In genomic region chr17:39095309-39095686, GRCh38 we compare ENCODE assay signal across 19 cellular contexts. TPM values are rescaled to one million over a fixed set of nuclear protein-coding genes. Genes with fewer than 3 reads are reported as not detected.
DNase-seq lines count a peak whose midpoint lies in the region; ATAC-seq and TF ChIP-seq lines count a peak whose summit lies in the region.
"Had no signal": no experiment of that assay in that cellular context is flagged by ENCODE, and none has a peak within 500 bp of the region (broad histone marks: within the 10 kb centered on the region; RNA-seq: fewer than 3 reads in every experiment).

No MANE protein-coding gene starts in this region.

- no peak overlapping the region for H3K4me3 ChIP-seq in CD8-positive, alpha-beta memory T cell (ENCODE audit: low read length)
- H3K4me3 ChIP-seq in cardiac fibroblast (replicated peaks in 1 of 2; ENCODE audit: low read depth in 2 of 2, low read length in 2 of 2) (no peak overlapping the region), Karpas-422 (ENCODE audit: low read length) (no peak overlapping the region)
- H3K4me3 ChIP-seq: body of pancreas, smooth muscle cell, upper lobe of right lung had no signal

- H3K36me3 ChIP-seq in CD8-positive, alpha-beta memory T cell (ENCODE audit: insufficient read depth, low read length) = no peaks in the 10 kb centered on the region
- no peaks in the 10 kb centered on the region for H3K36me3 ChIP-seq in Karpas-422 (ENCODE audit: insufficient read depth, low read length)
- H3K36me3 ChIP-seq: upper lobe of right lung had no signal

- H2AFZ ChIP-seq in Karpas-422 (ENCODE audit: low read length) = no peak overlapping the region

- H3K27ac ChIP-seq in CD8-positive, alpha-beta memory T cell (ENCODE audit: low read depth, low read length) = no peak overlapping the region
- no peak overlapping the region for H3K27ac ChIP-seq in Karpas-422 (ENCODE audit: low read length)
- H3K27ac ChIP-seq: body of pancreas had no signal

- no peaks in the 10 kb centered on the region for H3K79me2 ChIP-seq in Karpas-422 (ENCODE audit: low read length)

- no peak overlapping the region for H3K4me2 ChIP-seq in Karpas-422 (ENCODE audit: low read depth, low read length, poor library complexity, severe bottlenecking)
- H3K4me2 ChIP-seq: smooth muscle cell had no signal

- H4K20me1 ChIP-seq in Karpas-422 (ENCODE audit: insufficient read depth, low read depth, low read length) = no peaks in the 10 kb centered on the region

- no peak overlapping the region for H3K9ac ChIP-seq in Karpas-422 (ENCODE audit: low read length)

- H3K27me3 ChIP-seq in CD8-positive, alpha-beta memory T cell (ENCODE audit: insufficient read depth, low read length, poor library complexity, severe bottlenecking) = no peaks in the 10 kb centered on the region
- no peaks in the 10 kb centered on the region for H3K27me3 ChIP-seq in Karpas-422 (ENCODE audit: low read length)
- H3K27me3 ChIP-seq: body of pancreas, upper lobe of right lung had no signal

- peaks cover 68% of the 10 kb centered on the region for H3K4me1 Mint-ChIP-seq in activated CD4-positive, alpha-beta memory T cell treated with anti-CD3 and anti-CD28 coated beads, Interleukin-2, amount 10 ng/mL, durations not matched to agents 7 days and 5 days
- H3K4me1 Mint-ChIP-seq in activated CD4-positive, alpha-beta memory T cell treated with anti-CD3 and anti-CD28 coated beads for 36 hours (ENCODE audit: low read depth) = peaks cover 65% of the 10 kb centered on the region
- H3K4me1 Mint-ChIP-seq in CD8-positive, alpha-beta memory T cell = peaks cover 70 to 91% (median 80%) of the 10 kb centered on the region in 3 donors

- H3K27ac Mint-ChIP-seq in activated CD4-positive, alpha-beta memory T cell treated with anti-CD3 and anti-CD28 coated beads, Interleukin-2, amount 10 ng/mL, durations not matched to agents 7 days and 5 days = peak overlapping the region; percentile 96
- H3K27ac Mint-ChIP-seq in activated CD4-positive, alpha-beta memory T cell treated with anti-CD3 and anti-CD28 coated beads for 36 hours = no peak overlapping the region
- peak overlapping the region; percentile 78 to 98 (median 94) for H3K27ac Mint-ChIP-seq in CD8-positive, alpha-beta memory T cell
- H3K27ac Mint-ChIP-seq: HFFc6, progenitor cell of endocrine pancreas had no signal

- peak; percentile 43 for ATAC-seq in sciatic nerve
- ATAC-seq: body of pancreas, upper lobe of right lung had no signal

- H3K9me3 Mint-ChIP-seq in activated CD4-positive, alpha-beta memory T cell treated with anti-CD3 and anti-CD28 coated beads, Interleukin-2, amount 10 ng/mL, durations not matched to agents 7 days and 5 days = no peaks in the 10 kb centered on the region
- no peaks in the 10 kb centered on the region for H3K9me3 Mint-ChIP-seq in activated CD4-positive, alpha-beta memory T cell treated with anti-CD3 and anti-CD28 coated beads for 36 hours
- H3K9me3 Mint-ChIP-seq in CD8-positive, alpha-beta memory T cell = no peaks in the 10 kb centered on the region
- H3K9me3 Mint-ChIP-seq: HFFc6 had no signal

- intact Hi-C loops in activated CD4-positive, alpha-beta memory T cell treated with anti-CD3 and anti-CD28 coated beads for 36 hours (cut with micrococcal nuclease) = loop anchor here (10.0 kb wide), 1 partner anchor 230 kb away; no protein-coding TSS in a partner anchor
- intact Hi-C loops in sciatic nerve (cut with DNase I) = no loop called here

- POLR2A ChIA-PET in activated CD4-positive, alpha-beta memory T cell treated with anti-CD3 and anti-CD28 coated beads, Interleukin-2, amount 10 ng/mL, durations not matched to agents 7 days and 5 days (lab: Charles Lee) = interaction anchor here (1.0 to 1.5 kb wide), 4 partner anchors 39 to 224 kb away, joined by 3 to 6 read pairs (median 4); no protein-coding TSS in a partner anchor
- POLR2A ChIA-PET in activated CD4-positive, alpha-beta memory T cell treated with anti-CD3 and anti-CD28 coated beads for 36 hours (lab: Charles Lee) = no interaction called here
- POLR2A ChIA-PET in CD8-positive, alpha-beta memory T cell (lab: Charles Lee) = no interaction called here

- H3K27me3 Mint-ChIP-seq in activated CD4-positive, alpha-beta memory T cell treated with anti-CD3 and anti-CD28 coated beads, Interleukin-2, amount 10 ng/mL, durations not matched to agents 7 days and 5 days = no peaks in the 10 kb centered on the region
- no peaks in the 10 kb centered on the region for H3K27me3 Mint-ChIP-seq in activated CD4-positive, alpha-beta memory T cell treated with anti-CD3 and anti-CD28 coated beads for 36 hours
- H3K27me3 Mint-ChIP-seq in CD8-positive, alpha-beta memory T cell = no peaks in the 10 kb centered on the region

- H3K36me3 Mint-ChIP-seq in activated CD4-positive, alpha-beta memory T cell treated with anti-CD3 and anti-CD28 coated beads, Interleukin-2, amount 10 ng/mL, durations not matched to agents 7 days and 5 days (ENCODE audit: low read depth) = no peaks in the 10 kb centered on the region
- no peaks in the 10 kb centered on the region for H3K36me3 Mint-ChIP-seq in activated CD4-positive, alpha-beta memory T cell treated with anti-CD3 and anti-CD28 coated beads for 36 hours
- no peaks in the 10 kb centered on the region for H3K36me3 Mint-ChIP-seq in CD8-positive, alpha-beta memory T cell

- peaks cover 95% of the 10 kb centered on the region for H3K4me1 ChIP-seq in CD8-positive, alpha-beta memory T cell (ENCODE audit: insufficient read depth, low read length)
- peaks cover 19% of the 10 kb centered on the region for H3K4me1 ChIP-seq in Karpas-422 (ENCODE audit: low read length)
- H3K4me1 ChIP-seq: body of pancreas had no signal

- no peaks in the 10 kb centered on the region for H3K9me2 ChIP-seq in Karpas-422 (replicated peaks; ENCODE audit: insufficient read depth, low read length)

- H3K4me3 Mint-ChIP-seq in activated CD4-positive, alpha-beta memory T cell treated with anti-CD3 and anti-CD28 coated beads, Interleukin-2, amount 10 ng/mL, durations not matched to agents 7 days and 5 days = peak overlapping the region; percentile 70
- H3K4me3 Mint-ChIP-seq in activated CD4-positive, alpha-beta memory T cell treated with anti-CD3 and anti-CD28 coated beads for 36 hours = no peak overlapping the region
- peak overlapping the region in 6 of 7 donors; percentile 56 to 96 (median 69) for H3K4me3 Mint-ChIP-seq in CD8-positive, alpha-beta memory T cell
- H3K4me3 Mint-ChIP-seq: HFFc6 had no signal

- DNase-seq in activated CD4-positive, alpha-beta memory T cell treated with anti-CD3 and anti-CD28 coated beads, Interleukin-2, amount 10 ng/mL, durations not matched to agents 7 days and 5 days = no peak
- DNase-seq in activated CD4-positive, alpha-beta memory T cell treated with anti-CD3 and anti-CD28 coated beads for 36 hours = no peak
- DNase-seq in CD8-positive, alpha-beta memory T cell = no peak
- DNase-seq in cardiac fibroblast (ENCODE audit: low read depth in 2 of 2) (peak; percentile 36 to 57), sciatic nerve (ENCODE audit: low spot score) (no peak), CD1c-positive myeloid dendritic cell (ENCODE audit: extremely low spot score) (no peak), NCI-H82 (lab: John Stamatoyannopoulos, UW) (no peak), Karpas-422 (no peak)
- DNase-seq: erythroblast, HFFc6, NCI-H1417 treated with DMSO at 0.1 percent for 48 hours, NCI-H2171, upper lobe of right lung had no signal

- no peak for TF ChIP-seq CTCF in cardiac fibroblast (IDR thresholded peaks at IDR 0.05; ENCODE audit: low read depth, low read length)

- no peaks in the 10 kb centered on the region for H3K9me3 ChIP-seq in CD8-positive, alpha-beta memory T cell (ENCODE audit: low read length)
- H3K9me3 ChIP-seq in Karpas-422 (ENCODE audit: low read length) = no peaks in the 10 kb centered on the region
- H3K9me3 ChIP-seq: body of pancreas, upper lobe of right lung had no signal

- CTCF ChIA-PET in activated CD4-positive, alpha-beta memory T cell treated with anti-CD3 and anti-CD28 coated beads, Interleukin-2, amount 10 ng/mL, durations not matched to agents 7 days and 5 days (lab: Charles Lee) = interaction anchor here (1.1 to 1.5 kb wide), 2 partner anchors 58 to 70 kb away, joined by 5 to 11 read pairs; no protein-coding TSS in a partner anchor
- CTCF ChIA-PET in activated CD4-positive, alpha-beta memory T cell treated with anti-CD3 and anti-CD28 coated beads for 36 hours (lab: Charles Lee) = interaction anchor here (1.1 to 1.5 kb wide), 2 partner anchors 80 to 112 kb away, joined by 5 read pairs; no protein-coding TSS in a partner anchor
- CTCF ChIA-PET in CD8-positive, alpha-beta memory T cell (lab: Charles Lee) = interaction anchor here (0.8 to 7.2 kb wide), 5 partner anchors 13 to 69 kb away, joined by 3 to 68 read pairs (median 5); partner anchors contain the start of gene PLXDC1

RNA-seq across cellular contexts. Expression of gene PLXDC1, which starts 56.1 kb away (rescaled TPM):
- total RNA-seq in activated CD4-positive, alpha-beta memory T cell treated with anti-CD3 and anti-CD28 coated beads, Interleukin-2, amount 10 ng/mL, durations not matched to agents 7 days and 5 days = 1 to 10 TPM; 7.2 to 7.3 TPM
- 1 to 10 TPM; 1.2 to 2.2 TPM for total RNA-seq in activated CD4-positive, alpha-beta memory T cell treated with anti-CD3 and anti-CD28 coated beads for 36 hours
- total RNA-seq in CD8-positive, alpha-beta memory T cell = 1 to 10 TPM; 2.5 to 2.9 TPM
- polyA plus RNA-seq in CD8-positive, alpha-beta memory T cell = 10.3 TPM
- total RNA-seq in sciatic nerve = 36.4 TPM
- total RNA-seq in Karpas-422 (2014; rRNA removed; shearing (Covaris generic); ENCODE audit: low replicate concordance) = not detected in 2 replicates
- total RNA-seq: dermis microvascular lymphatic vessel endothelial cell, HT-29, lung microvascular endothelial cell had no signal

Comparison
In these comparisons a context has a peak if more than half of its experiments do, and no peak if none do; other contexts are left out.
1. DNase-seq: peak in cardiac fibroblast (2 of 2); none in activated CD4-positive, alpha-beta memory T cell treated with anti-CD3 and anti-CD28 coated beads, Interleukin-2, amount 10 ng/mL, durations not matched to agents 7 days and 5 days (single experiment), activated CD4-positive, alpha-beta memory T cell treated with anti-CD3 and anti-CD28 coated beads for 36 hours (single experiment), CD8-positive, alpha-beta memory T cell (0 of 5), sciatic nerve (single experiment), CD1c-positive myeloid dendritic cell (single experiment), NCI-H82 (single experiment) and Karpas-422 (single experiment).